ENCODE assay signal across 8 cellular contexts in genomic region chr17:31858647-31859486, GRCh38. TPM values are rescaled to one million over a fixed set of nuclear protein-coding genes. Genes with fewer than 3 reads are reported as not detected.
DNase-seq lines count a peak whose midpoint lies in the region; ATAC-seq, FAIRE-seq and TF ChIP-seq lines count a peak whose summit lies in the region.

COPRS (minus strand) TSS chr17:31859244; CDS start chr17:31859199, 45 bp downstream.

- peak within 1 kb of the TSS; percentile 78 for H3K9ac ChIP-seq in GM23248
- H3K9ac ChIP-seq in trophoblast cell (ENCODE audit: low read length) = peak within 1 kb of the TSS; percentile 79

- H3K4me3 ChIP-seq in GM23248 (peak within 1 kb of the TSS; percentile 84), cardiac muscle cell (peak within 1 kb of the TSS; percentile 41), trophoblast cell (ENCODE audit: low read depth, low read length) (peak within 1 kb of the TSS; percentile 81), tibial artery (peak within 1 kb of the TSS; percentile 57 to 95)

- peak within 1 kb of the TSS; percentile 57 for H2AFZ ChIP-seq in GM23248
- peak within 1 kb of the TSS; percentile 63 for H2AFZ ChIP-seq in trophoblast cell (ENCODE audit: insufficient read depth, low read length, poor library complexity)

- no peaks in the 10 kb centered on the region for H3K9me2 ChIP-seq in GM23248 (ENCODE audit: insufficient read depth)

- DNase-seq in D721Med (ENCODE audit: insufficient read length, low spot score) (peak; percentile 69), GM23248 (peak; percentile 95), NAMALWA (ENCODE audit: low spot score) (peak; percentile 70), T-cell (peak; percentile 46 to 85 (median 70)), cardiac muscle cell (ENCODE audit: low read depth in 1 of 2, low spot score in 1 of 2) (peak; percentile 93), trophoblast cell (peak; percentile 80 to 87), tibial artery (peak; percentile 83 to 95)
- DNase-seq in activated naive CD8-positive, alpha-beta T cell treated with anti-CD3 and anti-CD28 coated beads, Interleukin-2, amount 50 U/mL, for 24 hours = peak; percentile 80

- no peak within 1 kb of the TSS for H3K23ac ChIP-seq in trophoblast cell (ENCODE audit: low read length)

- H3K27me3 ChIP-seq in GM23248 (replicated peaks; ENCODE audit: insufficient read depth) = no peaks in the 10 kb centered on the region
- no peaks in the 10 kb centered on the region for H3K27me3 ChIP-seq in cardiac muscle cell
- no peaks in the 10 kb centered on the region for H3K27me3 ChIP-seq in trophoblast cell (ENCODE audit: insufficient read depth, low read length)
- H3K27me3 ChIP-seq in tibial artery = no peaks in the 10 kb centered on the region

- peak within 1 kb of the TSS; percentile 32 for H3K14ac ChIP-seq in trophoblast cell (ENCODE audit: low read length)

- WGBS in GM23248 (ENCODE audit: low coverage in 1 of 2, low lambda C conversion rate in 2 of 2, missing lambda C conversion rate in 2 of 2), 2 experiments = 1 to 2% methylated on average over 32 to 86 of the region's 100 CpGs
- no CpG with 5 or more reads among the region's 100 CpGs for WGBS in trophoblast cell (ENCODE audit: extremely low coverage, insufficient coverage, insufficient read length)

- peak within 1 kb of the TSS; percentile 96 for H3K4me2 ChIP-seq in GM23248 (ENCODE audit: unreplicated experiment)
- peak within 1 kb of the TSS; percentile 84 for H3K4me2 ChIP-seq in trophoblast cell (ENCODE audit: low read length)

- H4K91ac ChIP-seq in trophoblast cell (ENCODE audit: low read depth, low read length) = peak within 1 kb of the TSS; percentile 61

- H2AK5ac ChIP-seq in trophoblast cell (ENCODE audit: low read length) = no peak within 1 kb of the TSS

- peak within 1 kb of the TSS; percentile 58 for H3K18ac ChIP-seq in trophoblast cell (ENCODE audit: low read length)

- peaks cover 62% of the 10 kb centered on the region for H3F3A ChIP-seq in GM23248 (ENCODE audit: insufficient read depth)

- CTCF ChIA-PET in T-cell (lab: Charles Lee) = interaction anchor here (0.5 to 1.1 kb wide), 3 partner anchors 43 to 1042 kb away, joined by 4 to 11 read pairs (median 9); partner anchors contain the start of gene UTP6 (in 1 of the 2)

- ATAC-seq in T-cell (replicated peaks in 1 of 4) = peak; percentile 88 to 89 (median 88)
- peak; percentile 79 for ATAC-seq in activated naive CD8-positive, alpha-beta T cell treated with anti-CD3 and anti-CD28 coated beads, Interleukin-2, amount 50 U/mL, for 24 hours

- peak within 1 kb of the TSS; percentile 81 to 84 (median 84) for H3K4me3 Mint-ChIP-seq in T-cell
- peak within 1 kb of the TSS; percentile 89 for H3K4me3 Mint-ChIP-seq in activated naive CD8-positive, alpha-beta T cell treated with anti-CD3 and anti-CD28 coated beads, Interleukin-2, amount 50 U/mL, for 24 hours

- H3K4me1 ChIP-seq in GM23248 (ENCODE audit: insufficient read depth) (peaks cover 25% of the 10 kb centered on the region), cardiac muscle cell (ENCODE audit: low read depth) (no peaks in the 10 kb centered on the region), trophoblast cell (ENCODE audit: control insufficient read depth in 1 of 2, insufficient read depth in 2 of 2, low read length in 2 of 2) (peaks cover 4 to 8% of the 10 kb centered on the region in 2 experiments), tibial artery (peaks cover 0 to 30% (median 16%) of the 10 kb centered on the region in 4 donors)

- peak within 1 kb of the TSS; percentile 86 for H2BK5ac ChIP-seq in trophoblast cell (ENCODE audit: low read depth, low read length, poor library complexity)

- POLR2A ChIA-PET in T-cell (lab: Charles Lee) = interaction anchor here (0.6 kb wide), 2 partner anchors 38 to 68 kb away, joined by 3 read pairs; no protein-coding TSS in a partner anchor

- H3K79me1 ChIP-seq in trophoblast cell (ENCODE audit: low read length) = peaks cover 2% of the 10 kb centered on the region

- no peak within 1 kb of the TSS for H4K8ac ChIP-seq in trophoblast cell (ENCODE audit: low read depth, low read length)

- peak within 1 kb of the TSS; percentile 50 to 74 for H3K27ac Mint-ChIP-seq in T-cell
- peak within 1 kb of the TSS; percentile 66 for H3K27ac Mint-ChIP-seq in activated naive CD8-positive, alpha-beta T cell treated with anti-CD3 and anti-CD28 coated beads, Interleukin-2, amount 50 U/mL, for 24 hours

- intact Hi-C loops in tibial artery (cut with DNase I; ENCODE audit: low total_unique reads) = loop anchor here (5.0 kb wide), 2 partner anchors 43 to 302 kb away; partner anchors contain the start of gene UTP6

- no peaks in the 10 kb centered on the region for H3K9me3 Mint-ChIP-seq in T-cell
- no peaks in the 10 kb centered on the region for H3K9me3 Mint-ChIP-seq in activated naive CD8-positive, alpha-beta T cell treated with anti-CD3 and anti-CD28 coated beads, Interleukin-2, amount 50 U/mL, for 24 hours

- H3K79me2 ChIP-seq in GM23248 (ENCODE audit: insufficient read depth) (peaks cover 47% of the 10 kb centered on the region), trophoblast cell (ENCODE audit: control insufficient read depth, insufficient read depth, low read length, poor library complexity) (peaks cover 3% of the 10 kb centered on the region)

- no peak within 1 kb of the TSS for H2BK12ac ChIP-seq in trophoblast cell (ENCODE audit: low read length)

- H4K12ac ChIP-seq in trophoblast cell (ENCODE audit: low read depth, low read length) = no peak within 1 kb of the TSS

- peaks cover 16 to 18% (median 17%) of the 10 kb centered on the region in 3 donors for H3K4me1 Mint-ChIP-seq in T-cell
- peaks cover 21% of the 10 kb centered on the region for H3K4me1 Mint-ChIP-seq in activated naive CD8-positive, alpha-beta T cell treated with anti-CD3 and anti-CD28 coated beads, Interleukin-2, amount 50 U/mL, for 24 hours

- H3K27me3 Mint-ChIP-seq in T-cell = no peaks in the 10 kb centered on the region
- no peaks in the 10 kb centered on the region for H3K27me3 Mint-ChIP-seq in activated naive CD8-positive, alpha-beta T cell treated with anti-CD3 and anti-CD28 coated beads, Interleukin-2, amount 50 U/mL, for 24 hours

- H3K4ac ChIP-seq in trophoblast cell (ENCODE audit: low read depth, low read length) = no peak within 1 kb of the TSS

- no peak for FAIRE-seq in D721Med (lab: Jason Lieb, UNC)

- H3K36me3 ChIP-seq in GM23248 (ENCODE audit: low read depth) = peaks cover 15% of the 10 kb centered on the region
- peaks cover 15% of the 10 kb centered on the region for H3K36me3 ChIP-seq in cardiac muscle cell
- peaks cover 2 to 15% of the 10 kb centered on the region in 2 experiments for H3K36me3 ChIP-seq in trophoblast cell (ENCODE audit: control insufficient read depth in 1 of 2, insufficient read depth in 2 of 2, low read length in 2 of 2)
- H3K36me3 ChIP-seq in tibial artery = peaks cover 18 to 42% (median 30%) of the 10 kb centered on the region in 3 donors

- TF ChIP-seq CTCF in D721Med (IDR thresholded peaks at IDR 0.05; ENCODE audit: insufficient read depth, missing control alignments) (no peak), cardiac muscle cell (IDR thresholded peaks at IDR 0.05; ENCODE audit: low read depth, low read length) (peak; percentile 11), tibial artery (IDR thresholded peaks at IDR 0.05) (no peak)

- H3K27ac ChIP-seq in GM23248 = peak within 1 kb of the TSS; percentile 65
- H3K27ac ChIP-seq in cardiac muscle cell = peak within 1 kb of the TSS; percentile 88
- peak within 1 kb of the TSS; percentile 64 for H3K27ac ChIP-seq in trophoblast cell (ENCODE audit: low read depth, low read length)
- H3K27ac ChIP-seq in tibial artery = peak within 1 kb of the TSS; percentile 73 to 94

- no peaks in the 10 kb centered on the region for H3K9me3 ChIP-seq in GM23248 (ENCODE audit: low read depth)
- H3K9me3 ChIP-seq in cardiac muscle cell (ENCODE audit: low read depth) = no peaks in the 10 kb centered on the region
- no peaks in the 10 kb centered on the region for H3K9me3 ChIP-seq in trophoblast cell (ENCODE audit: insufficient read depth, low read depth, low read length)
- H3K9me3 ChIP-seq in tibial artery = no peaks in the 10 kb centered on the region

- H4K20me1 ChIP-seq in GM23248 (ENCODE audit: insufficient read depth) = no peaks in the 10 kb centered on the region

- H3K36me3 Mint-ChIP-seq in T-cell = peaks cover 11% of the 10 kb centered on the region
- H3K36me3 Mint-ChIP-seq in activated naive CD8-positive, alpha-beta T cell treated with anti-CD3 and anti-CD28 coated beads, Interleukin-2, amount 50 U/mL, for 24 hours (ENCODE audit: low read depth) = peaks cover 20% of the 10 kb centered on the region

- H2BK120ac ChIP-seq in trophoblast cell (ENCODE audit: insufficient read depth, low read length, poor library complexity) = no peak within 1 kb of the TSS

- in situ Hi-C loops in GM23248 (cut with MboI) = no loop called here

RNA-seq across cellular contexts. Expression of gene COPRS, which starts in this region (rescaled TPM):
- total RNA-seq in GM23248 (2014; rRNA removed; shearing (Covaris generic)) = 105 and 110 TPM in 2 replicates
- polyA plus RNA-seq in GM23248 (2016; fragmentation: Nextera tagmentation; extraction: Ambion mirVana) (113 and 114 TPM in 2 replicates), cardiac muscle cell (77.0 and 104 TPM in 2 replicates)
- total RNA-seq in T-cell (1 to 10 TPM; 2.1 to 6.7 (median 5.1) TPM), cardiac muscle cell (66.0 and 104 TPM in 2 replicates)
- 37.9 and 38.7 TPM in 2 replicates for polyA plus RNA-seq in trophoblast cell (2013)

Comparison
In these comparisons a context has a peak if more than half of its experiments do, and no peak if none do; other contexts are left out.
1. Peak in every context shown above with its lines: DNase-seq, ATAC-seq, H3K4me3 ChIP-seq and H3K27ac ChIP-seq.